Comparison of ENCODE assay signal across 1 cellular context in the genomic region with DNA sequence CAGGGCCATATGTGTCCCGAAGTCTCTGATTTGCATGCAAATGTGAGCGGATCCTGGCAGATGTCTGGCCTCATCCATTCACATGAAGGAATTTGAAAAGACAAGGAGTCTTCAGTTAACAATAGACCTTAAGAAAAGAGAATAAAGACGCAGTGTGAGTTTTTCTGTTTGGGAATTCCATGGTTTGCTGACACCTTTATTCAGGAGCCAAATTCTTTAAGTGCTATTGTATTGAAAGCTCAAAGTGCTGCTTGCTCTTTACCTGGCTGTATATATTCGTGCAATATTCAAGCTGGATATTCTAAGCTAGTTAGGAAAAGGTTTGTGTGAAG.
A peak's percentile ranks its signal among the peaks of the same experiment; 100 is the strongest.
TF ChIP-seq lines count a peak whose summit lies in the region.

No MANE protein-coding gene starts in this region.

TF ChIP-seq in H1, 55 proteins besides CTCF, POLR2A, EP300 and RAD21:
- TF ChIP-seq SIN3A (conservative IDR thresholded peaks at IDR 0.05 in 1 of 2, IDR thresholded peaks at IDR 0.05 in 1 of 2; ENCODE audit: low read depth in 1 of 2, low read length in 2 of 2) (peak; percentile 86 to 89; a peak in 3 of 4 replicates), TBP (IDR thresholded peaks at IDR 0.05; ENCODE audit: low read depth, low read length) (peak; percentile 60), POLR2AphosphoS5 (IDR thresholded peaks at IDR 0.05; ENCODE audit: low read depth, low read length) (0 out of 2 replicates have a peak, but pooled peaks have one; percentile 8), NANOG (IDR thresholded peaks at IDR 0.05; ENCODE audit: insufficient read depth, low read depth, low read length, poor library complexity, severe bottlenecking) (peak; percentile 27), SP1 (IDR thresholded peaks at IDR 0.05; ENCODE audit: low read depth, low read length) (peak; percentile 66; the same call in 1 of the 2 replicates), BRCA1 (IDR thresholded peaks at IDR 0.05; ENCODE audit: low read depth, low read length) (no peak), TCF12 (IDR thresholded peaks at IDR 0.05; ENCODE audit: low read depth, low read length) (peak; percentile 70; the same call in 1 of the 2 replicates), RXRA (IDR thresholded peaks at IDR 0.05; ENCODE audit: insufficient read depth, low read depth, low read length) (no peak), YY1 (IDR thresholded peaks at IDR 0.05; ENCODE audit: low read depth, low read length) (peak; percentile 23; the same call in 1 of the 2 replicates), TEAD4 (IDR thresholded peaks at IDR 0.05; ENCODE audit: low read depth, low read length) (peak; percentile 93), SAP30 (IDR thresholded peaks at IDR 0.05; ENCODE audit: insufficient read depth, insufficient replicate concordance, low read length) (peak; percentile 89)
- TF ChIP-seq, protein P1, sequence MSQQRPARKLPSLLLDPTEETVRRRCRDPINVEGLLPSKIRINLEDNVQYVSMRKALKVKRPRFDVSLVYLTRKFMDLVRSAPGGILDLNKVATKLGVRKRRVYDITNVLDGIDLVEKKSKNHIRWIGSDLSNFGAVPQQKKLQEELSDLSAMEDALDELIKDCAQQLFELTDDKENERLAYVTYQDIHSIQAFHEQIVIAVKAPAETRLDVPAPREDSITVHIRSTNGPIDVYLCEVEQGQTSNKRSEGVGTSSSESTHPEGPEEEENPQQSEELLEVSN (IDR thresholded peaks at IDR 0.05) = no peak
- TF ChIP-seq, protein P2, sequence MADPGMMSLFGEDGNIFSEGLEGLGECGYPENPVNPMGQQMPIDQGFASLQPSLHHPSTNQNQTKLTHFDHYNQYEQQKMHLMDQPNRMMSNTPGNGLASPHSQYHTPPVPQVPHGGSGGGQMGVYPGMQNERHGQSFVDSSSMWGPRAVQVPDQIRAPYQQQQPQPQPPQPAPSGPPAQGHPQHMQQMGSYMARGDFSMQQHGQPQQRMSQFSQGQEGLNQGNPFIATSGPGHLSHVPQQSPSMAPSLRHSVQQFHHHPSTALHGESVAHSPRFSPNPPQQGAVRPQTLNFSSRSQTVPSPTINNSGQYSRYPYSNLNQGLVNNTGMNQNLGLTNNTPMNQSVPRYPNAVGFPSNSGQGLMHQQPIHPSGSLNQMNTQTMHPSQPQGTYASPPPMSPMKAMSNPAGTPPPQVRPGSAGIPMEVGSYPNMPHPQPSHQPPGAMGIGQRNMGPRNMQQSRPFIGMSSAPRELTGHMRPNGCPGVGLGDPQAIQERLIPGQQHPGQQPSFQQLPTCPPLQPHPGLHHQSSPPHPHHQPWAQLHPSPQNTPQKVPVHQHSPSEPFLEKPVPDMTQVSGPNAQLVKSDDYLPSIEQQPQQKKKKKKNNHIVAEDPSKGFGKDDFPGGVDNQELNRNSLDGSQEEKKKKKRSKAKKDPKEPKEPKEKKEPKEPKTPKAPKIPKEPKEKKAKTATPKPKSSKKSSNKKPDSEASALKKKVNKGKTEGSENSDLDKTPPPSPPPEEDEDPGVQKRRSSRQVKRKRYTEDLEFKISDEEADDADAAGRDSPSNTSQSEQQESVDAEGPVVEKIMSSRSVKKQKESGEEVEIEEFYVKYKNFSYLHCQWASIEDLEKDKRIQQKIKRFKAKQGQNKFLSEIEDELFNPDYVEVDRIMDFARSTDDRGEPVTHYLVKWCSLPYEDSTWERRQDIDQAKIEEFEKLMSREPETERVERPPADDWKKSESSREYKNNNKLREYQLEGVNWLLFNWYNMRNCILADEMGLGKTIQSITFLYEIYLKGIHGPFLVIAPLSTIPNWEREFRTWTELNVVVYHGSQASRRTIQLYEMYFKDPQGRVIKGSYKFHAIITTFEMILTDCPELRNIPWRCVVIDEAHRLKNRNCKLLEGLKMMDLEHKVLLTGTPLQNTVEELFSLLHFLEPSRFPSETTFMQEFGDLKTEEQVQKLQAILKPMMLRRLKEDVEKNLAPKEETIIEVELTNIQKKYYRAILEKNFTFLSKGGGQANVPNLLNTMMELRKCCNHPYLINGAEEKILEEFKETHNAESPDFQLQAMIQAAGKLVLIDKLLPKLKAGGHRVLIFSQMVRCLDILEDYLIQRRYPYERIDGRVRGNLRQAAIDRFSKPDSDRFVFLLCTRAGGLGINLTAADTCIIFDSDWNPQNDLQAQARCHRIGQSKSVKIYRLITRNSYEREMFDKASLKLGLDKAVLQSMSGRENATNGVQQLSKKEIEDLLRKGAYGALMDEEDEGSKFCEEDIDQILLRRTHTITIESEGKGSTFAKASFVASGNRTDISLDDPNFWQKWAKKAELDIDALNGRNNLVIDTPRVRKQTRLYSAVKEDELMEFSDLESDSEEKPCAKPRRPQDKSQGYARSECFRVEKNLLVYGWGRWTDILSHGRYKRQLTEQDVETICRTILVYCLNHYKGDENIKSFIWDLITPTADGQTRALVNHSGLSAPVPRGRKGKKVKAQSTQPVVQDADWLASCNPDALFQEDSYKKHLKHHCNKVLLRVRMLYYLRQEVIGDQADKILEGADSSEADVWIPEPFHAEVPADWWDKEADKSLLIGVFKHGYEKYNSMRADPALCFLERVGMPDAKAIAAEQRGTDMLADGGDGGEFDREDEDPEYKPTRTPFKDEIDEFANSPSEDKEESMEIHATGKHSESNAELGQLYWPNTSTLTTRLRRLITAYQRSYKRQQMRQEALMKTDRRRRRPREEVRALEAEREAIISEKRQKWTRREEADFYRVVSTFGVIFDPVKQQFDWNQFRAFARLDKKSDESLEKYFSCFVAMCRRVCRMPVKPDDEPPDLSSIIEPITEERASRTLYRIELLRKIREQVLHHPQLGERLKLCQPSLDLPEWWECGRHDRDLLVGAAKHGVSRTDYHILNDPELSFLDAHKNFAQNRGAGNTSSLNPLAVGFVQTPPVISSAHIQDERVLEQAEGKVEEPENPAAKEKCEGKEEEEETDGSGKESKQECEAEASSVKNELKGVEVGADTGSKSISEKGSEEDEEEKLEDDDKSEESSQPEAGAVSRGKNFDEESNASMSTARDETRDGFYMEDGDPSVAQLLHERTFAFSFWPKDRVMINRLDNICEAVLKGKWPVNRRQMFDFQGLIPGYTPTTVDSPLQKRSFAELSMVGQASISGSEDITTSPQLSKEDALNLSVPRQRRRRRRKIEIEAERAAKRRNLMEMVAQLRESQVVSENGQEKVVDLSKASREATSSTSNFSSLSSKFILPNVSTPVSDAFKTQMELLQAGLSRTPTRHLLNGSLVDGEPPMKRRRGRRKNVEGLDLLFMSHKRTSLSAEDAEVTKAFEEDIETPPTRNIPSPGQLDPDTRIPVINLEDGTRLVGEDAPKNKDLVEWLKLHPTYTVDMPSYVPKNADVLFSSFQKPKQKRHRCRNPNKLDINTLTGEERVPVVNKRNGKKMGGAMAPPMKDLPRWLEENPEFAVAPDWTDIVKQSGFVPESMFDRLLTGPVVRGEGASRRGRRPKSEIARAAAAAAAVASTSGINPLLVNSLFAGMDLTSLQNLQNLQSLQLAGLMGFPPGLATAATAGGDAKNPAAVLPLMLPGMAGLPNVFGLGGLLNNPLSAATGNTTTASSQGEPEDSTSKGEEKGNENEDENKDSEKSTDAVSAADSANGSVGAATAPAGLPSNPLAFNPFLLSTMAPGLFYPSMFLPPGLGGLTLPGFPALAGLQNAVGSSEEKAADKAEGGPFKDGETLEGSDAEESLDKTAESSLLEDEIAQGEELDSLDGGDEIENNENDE (IDR thresholded peaks at IDR 0.05; ENCODE audit: insufficient replicate concordance, low read length) = peak; percentile 92
- TF ChIP-seq, protein P3, sequence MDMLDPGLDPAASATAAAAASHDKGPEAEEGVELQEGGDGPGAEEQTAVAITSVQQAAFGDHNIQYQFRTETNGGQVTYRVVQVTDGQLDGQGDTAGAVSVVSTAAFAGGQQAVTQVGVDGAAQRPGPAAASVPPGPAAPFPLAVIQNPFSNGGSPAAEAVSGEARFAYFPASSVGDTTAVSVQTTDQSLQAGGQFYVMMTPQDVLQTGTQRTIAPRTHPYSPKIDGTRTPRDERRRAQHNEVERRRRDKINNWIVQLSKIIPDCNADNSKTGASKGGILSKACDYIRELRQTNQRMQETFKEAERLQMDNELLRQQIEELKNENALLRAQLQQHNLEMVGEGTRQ (IDR thresholded peaks at IDR 0.05; ENCODE audit: low read length) = no peak; the same call in 1 of the 2 replicates
